Comparison of ENCODE assay signal across 19 cellular contexts in genomic region chr12:5052348-5052747, GRCh38. TPM values are rescaled to one million over a fixed set of nuclear protein-coding genes. Genes with fewer than 3 reads are reported as not detected.
"Had no signal": no experiment of that assay in that cellular context is flagged by ENCODE, and none has a peak within 500 bp of the region (broad histone marks: within the 10 kb centered on the region; RNA-seq: fewer than 3 reads in every experiment).

No MANE protein-coding gene starts in this region.

- H3K4me3 ChIP-seq: esophagus muscularis mucosa, gastrocnemius medialis, heart right ventricle, ovary, right atrium auricular region, smooth muscle cell, suprapubic skin, thyroid gland had no signal

- H3K9me3 ChIP-seq: esophagus muscularis mucosa, gastrocnemius medialis, heart right ventricle, ovary, right atrium auricular region, suprapubic skin, thyroid gland had no signal

- H3K27ac ChIP-seq: epithelial cell of prostate, esophagus muscularis mucosa, gastrocnemius medialis, heart right ventricle, ovary, right atrium auricular region, suprapubic skin, thyroid gland had no signal

- H3K27me3 ChIP-seq: ovary, right atrium auricular region, thyroid gland had no signal

- ATAC-seq: gastrocnemius medialis; heart right ventricle; naive thymus-derived CD8-positive, alpha-beta T cell; stimulated activated effector memory CD8-positive, alpha-beta T cell treated with anti-CD3 and anti-CD28 coated beads, Interleukin-12 subunit alpha, Interleukin-12 subunit beta, amount 100 ng/mL, for 72 hours; stimulated activated naive CD8-positive, alpha-beta T cell treated with anti-CD3 and anti-CD28 coated beads, Interleukin-15, Interleukin-2, amounts not matched to agents 100 U/mL and 50 U/mL, for 24 hours had no signal

- DNase-seq: effector memory CD4-positive, alpha-beta T cell; gastrocnemius medialis; heart right ventricle; hypothalamus; kidney glomerular epithelial cell; mesendoderm; naive thymus-derived CD8-positive, alpha-beta T cell; nucleus accumbens; ovary; stimulated activated CD4-positive, alpha-beta T cell treated with anti-CD3 and anti-CD28 coated beads, Interleukin-2, amount 100 ng/mL, for 48 hours; stimulated activated naive CD8-positive, alpha-beta T cell treated with anti-CD3 and anti-CD28 coated beads, Interleukin-15, Interleukin-2, amounts not matched to agents 100 U/mL and 50 U/mL, for 24 hours; thyroid gland had no signal

- H3K4me1 ChIP-seq: gastrocnemius medialis, thyroid gland had no signal

- H3K4me2 ChIP-seq: smooth muscle cell had no signal

- H3K36me3 ChIP-seq: esophagus muscularis mucosa, gastrocnemius medialis, heart right ventricle, ovary, right atrium auricular region, suprapubic skin, thyroid gland had no signal

- FAIRE-seq: islet of Langerhans had no signal

RNA-seq across cellular contexts. Expression of gene KCNA5, which starts 8.7 kb away (rescaled TPM):
- polyA plus RNA-seq: naive thymus-derived CD8-positive, alpha-beta T cell; smooth muscle cell had no signal
